ENCODE assay signal across 1 cellular context in genomic region chr4:16122784-16123183, GRCh38.
TF ChIP-seq lines count a peak whose summit lies in the region.

No MANE protein-coding gene starts in this region.

TF ChIP-seq in SK-N-SH, 30 proteins besides CTCF, POLR2A, EP300 and RAD21 (continued from another document):
- TF ChIP-seq IRF3 (IDR thresholded peaks at IDR 0.05; ENCODE audit: low read depth, low read length) (no peak), USF2 (IDR thresholded peaks at IDR 0.05; ENCODE audit: borderline replicate concordance, low read depth, low read length) (no peak)
